In genomic region chr19:7505288-7505681, GRCh38 we compare ENCODE assay signal across 15 cellular contexts. TPM values are rescaled to one million over a fixed set of nuclear protein-coding genes. Genes with fewer than 3 reads are reported as not detected.
A peak's percentile ranks its signal among the peaks of the same experiment; 100 is the strongest.
DNase-seq lines count a peak whose midpoint lies in the region; ATAC-seq, FAIRE-seq and TF ChIP-seq lines count a peak whose summit lies in the region.
"Had no signal": no experiment of that assay in that cellular context is flagged by ENCODE, and none has a peak within 500 bp of the region (broad histone marks: within the 10 kb centered on the region; RNA-seq: fewer than 3 reads in every experiment).

No MANE protein-coding gene starts in this region.

- ATAC-seq in mucosa of descending colon (peak; percentile 13), GM18505 (IDR thresholded peaks at IDR 0.05; ENCODE audit: unreplicated experiment) (no peak)

- no peaks in the 10 kb centered on the region for H3K9me3 Mint-ChIP-seq in mesothelial cell of epicardium
- H3K9me3 Mint-ChIP-seq: activated naive CD4-positive, alpha-beta T cell treated with anti-CD3 and anti-CD28 coated beads, Interleukin-2, amount 10 ng/mL, durations not matched to agents 7 days and 5 days; stimulated activated naive CD8-positive, alpha-beta T cell treated with anti-CD3 and anti-CD28 coated beads, Interleukin-15, Interleukin-2, amounts not matched to agents 100 ng/mL and 50 ng/mL, for 24 hours had no signal

- intact Hi-C loops in mucosa of descending colon (cut with DNase I, micrococcal nuclease), result no loop called here

- H3K27me3 Mint-ChIP-seq in mesothelial cell of epicardium (ENCODE audit: low read depth), result peaks cover 12% of the 10 kb centered on the region

- peak; percentile 86 for DNase-seq in DMS53 (lab: John Stamatoyannopoulos, UW)
- DNase-seq in Jurkat, Clone E6-1 (ENCODE audit: low read depth, low spot score), result no peak
- peak; percentile 64 for DNase-seq in RPMI8226
- DNase-seq in mucosa of descending colon, result peak; percentile 37 to 70 (median 66)
- DNase-seq in RCC 7860 (ENCODE audit: low spot score), result no peak
- no peak for DNase-seq in mesothelial cell of epicardium (ENCODE audit: low spot score in 2 of 2, unreplicated experiment in 2 of 2)
- no peak for DNase-seq in NCI-H446 (lab: John Stamatoyannopoulos, UW)
- DNase-seq: activated CD4-positive, alpha-beta T cell treated with anti-CD3 and anti-CD28 coated beads, Interleukin-2, amount 50 U/mL, for 1 hour; activated naive CD4-positive, alpha-beta T cell treated with anti-CD3 and anti-CD28 coated beads, Interleukin-2, amount 10 ng/mL, durations not matched to agents 7 days and 5 days; NCI-H524 treated with DMSO at 0.1 percent for 48 hours had no signal

- no peaks in the 10 kb centered on the region for H3K4me1 Mint-ChIP-seq in mesothelial cell of epicardium

- TF ChIP-seq CTCF in mucosa of descending colon (IDR thresholded peaks at IDR 0.05) (no peak), mesothelial cell of epicardium (IDR thresholded peaks at IDR 0.05; ENCODE audit: unreplicated experiment) (no peak)

- H3K4me3 Mint-ChIP-seq in mesothelial cell of epicardium, result no peak overlapping the region
- H3K4me3 Mint-ChIP-seq: activated naive CD4-positive, alpha-beta T cell treated with anti-CD3 and anti-CD28 coated beads, Interleukin-2, amount 10 ng/mL, durations not matched to agents 7 days and 5 days; stimulated activated naive CD8-positive, alpha-beta T cell treated with anti-CD3 and anti-CD28 coated beads, Interleukin-15, Interleukin-2, amounts not matched to agents 100 ng/mL and 50 ng/mL, for 24 hours had no signal

- FAIRE-seq in RCC 7860 (lab: Jason Lieb, UNC), result no peak
- FAIRE-seq: colon, GM12878, pancreas had no signal

- H3K36me3 ChIP-seq in mucosa of descending colon (ENCODE audit: low read depth), result no peaks in the 10 kb centered on the region
- H3K36me3 ChIP-seq: pancreas had no signal

- TF ChIP-seq POLR2A in GM18505 (IDR thresholded peaks at IDR 0.05; ENCODE audit: borderline replicate concordance, extremely low read depth, insufficient read depth, insufficient read length), result no peak

- peaks cover 13% of the 10 kb centered on the region for H3K4me1 ChIP-seq in mucosa of descending colon (ENCODE audit: low read depth)

- H3K4me3 ChIP-seq in Jurkat, Clone E6-1 (ENCODE audit: low read length), result peak overlapping the region; percentile 22
- H3K4me3 ChIP-seq in mucosa of descending colon, result no peak overlapping the region
- H3K4me3 ChIP-seq: GM12878 had no signal

- no peak overlapping the region for H3K27ac Mint-ChIP-seq in mesothelial cell of epicardium
- H3K27ac Mint-ChIP-seq: activated naive CD4-positive, alpha-beta T cell treated with anti-CD3 and anti-CD28 coated beads, Interleukin-2, amount 10 ng/mL, durations not matched to agents 7 days and 5 days; stimulated activated naive CD8-positive, alpha-beta T cell treated with anti-CD3 and anti-CD28 coated beads, Interleukin-15, Interleukin-2, amounts not matched to agents 100 ng/mL and 50 ng/mL, for 24 hours had no signal

- no peaks in the 10 kb centered on the region for H3K36me3 Mint-ChIP-seq in mesothelial cell of epicardium
- H3K36me3 Mint-ChIP-seq: activated naive CD4-positive, alpha-beta T cell treated with anti-CD3 and anti-CD28 coated beads, Interleukin-2, amount 10 ng/mL, durations not matched to agents 7 days and 5 days had no signal

- H3K9me3 ChIP-seq in mucosa of descending colon, result no peaks in the 10 kb centered on the region
- H3K9me3 ChIP-seq: pancreas had no signal

RNA-seq across cellular contexts. Expression of gene ZNF358, which starts 10.6 kb away (rescaled TPM):
- polyA plus RNA-seq in Jurkat, Clone E6-1 (2012; ENCODE audit: insufficient read depth, insufficient read length), result not detected
- total RNA-seq in mucosa of descending colon, result 10 to 100 TPM; 31.7 to 88.8 (median 42.1) TPM
- 67.5 to 68.3 TPM (median 67.9 TPM) in 3 replicates for total RNA-seq in mesothelial cell of epicardium

RNA-seq across cellular contexts. Expression of gene PEX11G, which starts 16.4 kb away (rescaled TPM):
- not detected for polyA plus RNA-seq in Jurkat, Clone E6-1 (2012; ENCODE audit: insufficient read depth, insufficient read length)
- total RNA-seq in mucosa of descending colon (1 to 10 TPM; 4.0 to 9.5 (median 8.1) TPM), mesothelial cell of epicardium (6.5 to 7.3 TPM (median 7.0 TPM) in 3 replicates)

RNA-seq across cellular contexts. Expression of gene MCOLN1, which starts 17.1 kb away (rescaled TPM):
- polyA plus RNA-seq in Jurkat, Clone E6-1 (2012; ENCODE audit: insufficient read depth, insufficient read length), result 15.7 TPM
- total RNA-seq in mucosa of descending colon (10 to 100 TPM; 29.5 to 40.1 (median 31.7) TPM), mesothelial cell of epicardium (20.5 to 21.0 TPM (median 20.7 TPM) in 3 replicates)

RNA-seq across cellular contexts. Expression of gene PNPLA6, which starts 30.2 kb away (rescaled TPM):
- polyA plus RNA-seq in Jurkat, Clone E6-1 (2012; ENCODE audit: insufficient read depth, insufficient read length), result 86.2 TPM
- total RNA-seq in mucosa of descending colon (100 to 1,000 TPM in 2 of 3 donors, 10 to 100 TPM in 1; 85.7 to 136 (median 121) TPM), mesothelial cell of epicardium (100 to 117 TPM (median 112 TPM) in 3 replicates)

Comparison
In these comparisons a context has a peak if more than half of its experiments do, and no peak if none do; other contexts are left out.
1. DNase-seq: peak in DMS53 (single experiment), RPMI8226 (single experiment) and mucosa of descending colon (3 of 3); none in Jurkat, Clone E6-1 (single experiment), RCC 7860 (single experiment), mesothelial cell of epicardium (0 of 2) and NCI-H446 (0 of 2).